ENCODE assay signal across 8 cellular contexts in the genomic region with DNA sequence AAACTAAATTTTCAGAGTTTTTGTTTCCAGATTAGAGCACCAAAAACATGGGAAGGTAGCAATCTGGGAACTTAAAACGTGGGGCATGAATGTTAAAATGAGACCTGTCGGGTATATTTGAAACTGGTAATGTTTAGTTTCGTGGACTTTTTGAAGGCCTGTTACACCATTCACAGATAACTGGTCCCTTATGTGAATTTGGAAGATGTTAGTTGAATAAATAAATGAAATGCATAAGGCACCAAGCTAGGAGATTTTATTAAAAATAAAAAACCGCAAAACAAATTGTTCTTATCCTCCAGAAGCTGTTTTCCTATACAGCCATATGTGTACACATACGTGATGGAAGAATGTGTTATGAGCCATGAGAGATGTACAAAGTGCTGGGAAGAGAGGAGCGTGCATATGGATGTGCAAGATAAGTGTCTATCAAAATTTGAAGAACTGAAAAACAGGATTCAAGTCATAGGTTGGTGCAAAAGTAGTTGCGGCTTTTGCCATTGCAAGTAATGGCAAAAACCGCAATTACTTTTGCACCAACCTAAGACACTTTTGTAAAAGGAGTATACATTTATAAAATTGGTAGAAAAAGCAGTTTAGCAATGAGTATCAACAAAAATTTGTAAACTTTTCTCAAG. TPM values are rescaled to one million over a fixed set of nuclear protein-coding genes. Genes with fewer than 3 reads are reported as not detected.
DNase-seq lines count a peak whose midpoint lies in the region; TF ChIP-seq lines count a peak whose summit lies in the region.

No MANE protein-coding gene starts in this region.

- H3K4me3 Mint-ChIP-seq in brain = peak overlapping the region; percentile 85 to 91 (median 86)

- peaks cover 5% of the 10 kb centered on the region for H3K27me3 Mint-ChIP-seq in brain

- H3K27ac ChIP-seq in DOHH2 (ENCODE audit: low read depth, low read length) (peak overlapping the region; percentile 83), mesendoderm (ENCODE audit: low read depth, low read length) (peak overlapping the region; percentile 88)

- H2BK5ac ChIP-seq in mesendoderm (ENCODE audit: low read length) = no peak overlapping the region

- no peak overlapping the region for H2BK120ac ChIP-seq in mesendoderm (ENCODE audit: low read depth, low read length)

- peaks cover 19% of the 10 kb centered on the region; the same call in 1 of the 2 replicates for H4K20me1 ChIP-seq in DOHH2 (ENCODE audit: control insufficient read depth, insufficient read depth, low read depth, low read length)

- DNase-seq in NB4 (ENCODE audit: low read depth) (peak; percentile 63), mesendoderm (peak; percentile 8), NCI-H774 (lab: John Stamatoyannopoulos, UW) (no peak), UCSD-AML1 (lab: John Stamatoyannopoulos, UW; ENCODE audit: unreplicated experiment) (no peak), DMS114 treated with DMSO at 0.1 percent for 48 hours (lab: John Stamatoyannopoulos, UW; ENCODE audit: unreplicated experiment) (no peak), NCI-H2107 (lab: John Stamatoyannopoulos, UW) (no peak)

- no peaks in the 10 kb centered on the region for H3K9me3 ChIP-seq in DOHH2 (ENCODE audit: control insufficient read depth, insufficient read depth, low read length)

- H2AK5ac ChIP-seq in mesendoderm (ENCODE audit: low read length) = no peak overlapping the region

- H3K23ac ChIP-seq in mesendoderm (ENCODE audit: low read length) = no peak overlapping the region

- peaks cover 39% of the 10 kb centered on the region for H3K79me2 ChIP-seq in DOHH2 (ENCODE audit: control insufficient read depth, low read length)
- peaks cover 25% of the 10 kb centered on the region for H3K79me2 ChIP-seq in mesendoderm (ENCODE audit: control insufficient read depth, insufficient read depth, low read length)

- H3K36me3 ChIP-seq in DOHH2 (ENCODE audit: control insufficient read depth, low read length) (peaks cover 16% of the 10 kb centered on the region), mesendoderm (ENCODE audit: control insufficient read depth, insufficient read depth, low read length) (no peaks in the 10 kb centered on the region)

- H3K56ac ChIP-seq in mesendoderm (ENCODE audit: low read length) = peak overlapping the region; percentile 85

- H4K8ac ChIP-seq in mesendoderm (ENCODE audit: low read depth, low read length) = no peak overlapping the region

- peak overlapping the region; percentile 90 to 95 (median 93) for H3K27ac Mint-ChIP-seq in brain

- TF ChIP-seq CTCF in DOHH2 (IDR thresholded peaks at IDR 0.05; ENCODE audit: low read depth, low read length, poor library complexity, severe bottlenecking) (no peak), NB4 (IDR thresholded peaks at IDR 0.05; ENCODE audit: low read depth, low read length) (no peak), brain (conservative IDR thresholded peaks at IDR 0.05) (no peak)

- peak overlapping the region; percentile 64 for H3K18ac ChIP-seq in mesendoderm (ENCODE audit: low read length)

- H3K79me1 ChIP-seq in mesendoderm (ENCODE audit: low read length) = peaks cover 10% of the 10 kb centered on the region

- H3K4me2 ChIP-seq in DOHH2 (ENCODE audit: low read length) = peak overlapping the region; percentile 90
- H3K4me2 ChIP-seq in mesendoderm (ENCODE audit: low read length) = peak overlapping the region; percentile 77

- H3F3A ChIP-seq in DOHH2 (ENCODE audit: control insufficient read depth, insufficient read depth) = peaks cover 6% of the 10 kb centered on the region

- H2BK15ac ChIP-seq in mesendoderm (replicated peaks; ENCODE audit: low read depth) = no peak overlapping the region

- H3K4me1 ChIP-seq in DOHH2 (ENCODE audit: control insufficient read depth, low read length) (peaks cover 33% of the 10 kb centered on the region), mesendoderm (ENCODE audit: control insufficient read depth, low read depth, low read length) (peaks cover 2% of the 10 kb centered on the region)

- H3K9ac ChIP-seq in mesendoderm (ENCODE audit: low read length) = peak overlapping the region; percentile 83

- peak overlapping the region; percentile 98 for H3K4me3 ChIP-seq in DOHH2 (ENCODE audit: low read length)
- peak overlapping the region; percentile 73 for H3K4me3 ChIP-seq in NB4 (ENCODE audit: low read depth, low read length)
- H3K4me3 ChIP-seq in mesendoderm (ENCODE audit: low read length) = peak overlapping the region; percentile 57

- no peak overlapping the region for H3K4ac ChIP-seq in mesendoderm (ENCODE audit: low read depth, low read length)

- no CpG with 5 or more reads among the region's 8 CpGs for WGBS in mesendoderm (ENCODE audit: extremely low coverage, insufficient coverage, low lambda C conversion rate)

- peaks cover 39% of the 10 kb centered on the region for H3K4me1 Mint-ChIP-seq in brain

- no peaks in the 10 kb centered on the region for H3K9me2 ChIP-seq in DOHH2 (replicated peaks; ENCODE audit: control insufficient read depth, low read length)

- H3K9me3 Mint-ChIP-seq in brain = no peaks in the 10 kb centered on the region

- H3K27me3 ChIP-seq in DOHH2 (ENCODE audit: control insufficient read depth, low read length) (no peaks in the 10 kb centered on the region), mesendoderm (ENCODE audit: insufficient read depth, low read length, poor library complexity) (no peaks in the 10 kb centered on the region)

- no peak for TF ChIP-seq POLR2A in NB4 (IDR thresholded peaks at IDR 0.05; ENCODE audit: extremely low read depth, insufficient read length)

- no peaks in the 10 kb centered on the region for H3K36me3 Mint-ChIP-seq in brain

- no peak overlapping the region for H4K5ac ChIP-seq in mesendoderm (ENCODE audit: low read length)

RNA-seq across cellular contexts. Expression of a gene that starts 0.7 kb away (rescaled TPM):
- 19.8 TPM for polyA plus RNA-seq in brain (ENCODE audit: insufficient read depth, low read depth, low replicate concordance)
- 23.1 TPM for polyA plus RNA-seq in mesendoderm (2013, experiment 1 of 2)
- polyA plus RNA-seq in mesendoderm (2013, experiment 2 of 2) = 23.1 TPM

Comparison
In these comparisons a context has a peak if more than half of its experiments do, and no peak if none do; other contexts are left out.
1. DNase-seq: peak in NB4 (single experiment) and mesendoderm (single experiment); none in NCI-H774 (single experiment), UCSD-AML1 (single experiment), DMS114 treated with DMSO at 0.1 percent for 48 hours (single experiment) and NCI-H2107 (single experiment).
2. Peak in every context shown above with its lines, with median percentiles within 50 percentile points of each other: H3K4me3 ChIP-seq.